Comparison of ENCODE assay signal across 8 cellular contexts in the genomic region with DNA sequence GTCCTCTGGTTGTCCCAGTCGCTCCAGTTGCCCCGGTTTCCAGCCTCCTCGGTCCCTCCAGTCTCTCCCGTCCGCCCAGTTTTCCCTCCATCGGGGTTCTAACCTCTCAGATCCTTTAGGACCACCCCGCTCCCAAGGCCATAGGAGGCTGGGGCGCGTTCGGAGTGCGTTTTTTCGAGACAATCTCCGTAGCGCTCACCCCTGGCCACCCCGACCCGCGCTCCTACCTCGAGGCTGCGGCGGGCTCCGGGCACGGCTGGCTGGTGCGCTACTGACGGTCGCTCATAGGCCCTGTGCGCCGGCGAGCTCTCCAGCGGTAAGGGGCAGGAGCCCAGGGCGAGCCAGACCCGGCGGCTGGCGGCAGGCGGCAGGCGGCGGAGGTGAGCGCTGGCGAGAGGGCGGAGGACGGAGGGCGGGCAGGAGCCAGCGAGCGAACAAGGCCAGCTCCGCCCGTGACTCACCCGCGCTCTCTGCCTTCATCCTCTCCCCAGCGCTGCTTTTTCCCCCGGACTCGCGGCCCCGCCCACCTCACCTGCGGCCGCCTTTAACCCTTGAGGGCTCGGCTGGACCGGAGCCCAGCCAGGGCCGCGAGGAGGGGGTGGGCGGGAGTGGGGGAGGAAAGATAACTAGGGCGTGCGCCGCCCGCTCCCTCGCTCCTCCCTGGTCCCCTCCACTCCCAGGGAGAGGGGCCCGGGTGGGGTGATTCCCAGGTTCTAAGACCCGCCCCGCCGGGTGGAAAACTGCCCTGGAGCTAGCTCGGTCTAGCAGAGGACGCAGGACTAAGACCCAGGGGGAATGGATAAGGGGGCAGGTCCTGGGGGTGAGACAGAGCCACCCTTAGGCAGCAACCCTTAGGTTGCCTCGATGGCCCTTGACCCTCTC. TPM values are rescaled to one million over a fixed set of nuclear protein-coding genes. Genes with fewer than 3 reads are reported as not detected.
A peak's percentile ranks its signal among the peaks of the same experiment; 100 is the strongest.
DNase-seq lines count a peak whose midpoint lies in the region; ATAC-seq, FAIRE-seq and TF ChIP-seq lines count a peak whose summit lies in the region.

A gene (minus strand): TSS at position 472 of the 882 bp plus-strand sequence. CDS start 2,734 bp downstream, outside the sequence.

- H3K4me2 ChIP-seq in A549, result peak within 1 kb of the TSS; percentile 93

- TF ChIP-seq EP300 in A549 (IDR thresholded peaks at IDR 0.05), result no peak
- TF ChIP-seq EP300 in sigmoid colon (IDR thresholded peaks at IDR 0.05), result no peak

- peak within 1 kb of the TSS; percentile 78 for H3K4me3 Mint-ChIP-seq in activated naive CD4-positive, alpha-beta T cell treated with anti-CD3 and anti-CD28 coated beads, Interleukin-2, amount 50 U/mL, for 24 hours

- H3K4me3 ChIP-seq in A549 (peak within 1 kb of the TSS; percentile 50), sigmoid colon (peak within 1 kb of the TSS in 3 of 4 donors; percentile 19 to 33 (median 33))

- no peaks in the 10 kb centered on the region for H3K36me3 Mint-ChIP-seq in activated naive CD4-positive, alpha-beta T cell treated with anti-CD3 and anti-CD28 coated beads, Interleukin-2, amount 50 U/mL, for 24 hours

- no peaks in the 10 kb centered on the region for H3K36me3 ChIP-seq in sigmoid colon

- H3K27me3 Mint-ChIP-seq in activated naive CD4-positive, alpha-beta T cell treated with anti-CD3 and anti-CD28 coated beads, Interleukin-2, amount 50 U/mL, for 24 hours, result peaks cover 59% of the 10 kb centered on the region

- H3K27ac ChIP-seq in A549 (peak within 1 kb of the TSS; percentile 74 to 91), RWPE1 (peak within 1 kb of the TSS; percentile 66), sigmoid colon (no peak within 1 kb of the TSS)

- H3K27me3 ChIP-seq in sigmoid colon, result peaks cover 68 to 100% (median 98%) of the 10 kb centered on the region in 3 donors

- TF ChIP-seq POLR2A in A549 (IDR thresholded peaks at IDR 0.05; ENCODE audit: low read length) (peak; percentile 74), sigmoid colon (IDR thresholded peaks at IDR 0.05) (no peak)

- H3K9me3 ChIP-seq in A549 (no peaks in the 10 kb centered on the region), sigmoid colon (no peaks in the 10 kb centered on the region)

- POLR2A ChIA-PET in A549 (lab: Yijun Ruan, JAX), result interaction anchor here (0.5 to 3.6 kb wide), 6 partner anchors 10 to 204 kb away, joined by 3 to 18 read pairs (median 4); a partner anchor contains a TSS
- POLR2A ChIA-PET in RWPE1 (lab: Yijun Ruan, JAX; ENCODE audit: low non-redundant PET), result interaction anchor here (0.6 kb wide), 1 partner anchor 197 kb away, joined by 3 read pairs; a partner anchor contains a TSS

- ATAC-seq in A549 (peak; percentile 90 to 95), left ventricle myocardium superior (peak; percentile 93), HG02798 (IDR thresholded peaks at IDR 0.05; ENCODE audit: poor library complexity, unreplicated experiment) (no peak)

- peak; percentile 27; the same call in 2 of the 3 replicates for TF ChIP-seq CTCF in A549 (IDR thresholded peaks at IDR 0.05)
- peak; percentile 41 for TF ChIP-seq CTCF in RWPE1 (conservative IDR thresholded peaks at IDR 0.05; ENCODE audit: low read depth)
- TF ChIP-seq CTCF in sigmoid colon (IDR thresholded peaks at IDR 0.05), result no peak

- H3K4me1 ChIP-seq in A549 (peaks cover 16% of the 10 kb centered on the region), sigmoid colon (peaks cover 0 to 28% (median 21%) of the 10 kb centered on the region in 4 donors)

- peaks cover 28% of the 10 kb centered on the region for H3K4me1 Mint-ChIP-seq in activated naive CD4-positive, alpha-beta T cell treated with anti-CD3 and anti-CD28 coated beads, Interleukin-2, amount 50 U/mL, for 24 hours

- peak within 1 kb of the TSS; percentile 59 for H3K27ac Mint-ChIP-seq in activated naive CD4-positive, alpha-beta T cell treated with anti-CD3 and anti-CD28 coated beads, Interleukin-2, amount 50 U/mL, for 24 hours

- CTCF ChIA-PET in A549 (lab: Yijun Ruan, JAX), result interaction anchor here (0.6 to 36.3 kb wide), 12 partner anchors 6 to 625 kb away, joined by 3 to 1860 read pairs (median 12); a partner anchor contains a TSS
- CTCF ChIA-PET in RWPE1 (lab: Yijun Ruan, JAX), result interaction anchor here (0.6 to 4.9 kb wide), 6 partner anchors 9 to 40 kb away, joined by 3 to 38 read pairs (median 4); a partner anchor contains a TSS

- no peak for FAIRE-seq in A549 (lab: Jason Lieb, UNC)

- no peaks in the 10 kb centered on the region for H3K9me3 Mint-ChIP-seq in activated naive CD4-positive, alpha-beta T cell treated with anti-CD3 and anti-CD28 coated beads, Interleukin-2, amount 50 U/mL, for 24 hours

- intact Hi-C loops in left ventricle myocardium superior (cut with micrococcal nuclease), result no loop called here
- intact Hi-C loops in sigmoid colon (cut with DNase I), result no loop called here

- WGBS in A549 (ENCODE audit: missing lambda C conversion rate), result 13% methylated on average over 60 of the region's 71 CpGs
- 1 to 5% methylated on average over 71 of the region's 71 CpGs for WGBS in sigmoid colon, 2 donors

- TF ChIP-seq RAD21 in A549 (conservative IDR thresholded peaks at IDR 0.05 in 1 of 2, IDR thresholded peaks at IDR 0.05 in 1 of 2), result peak in 1 of 2 experiments; percentile 31; a peak in 1 of 5 replicates

- peak; percentile 76 to 91 for DNase-seq in A549 (ENCODE audit: low read depth in 1 of 2, low spot score in 1 of 2)
- peak; percentile 84 for DNase-seq in HT1080 (ENCODE audit: low read depth)
- DNase-seq in RWPE1 (ENCODE audit: low spot score), result peak; percentile 89
- peak; percentile 74 for DNase-seq in left ventricle myocardium superior
- no peak for DNase-seq in sigmoid colon
- DNase-seq in GM19238 (ENCODE audit: insufficient read length, low spot score), result no peak

TF ChIP-seq in A549, 52 proteins besides CTCF, POLR2A, EP300 and RAD21 (continues in another document):
- TF ChIP-seq EHMT2 (IDR thresholded peaks at IDR 0.05; ENCODE audit: low read depth), result no peak
- TF ChIP-seq MAZ (IDR thresholded peaks at IDR 0.05; ENCODE audit: borderline replicate concordance, low read depth, low read length), result no peak
- no peak for TF ChIP-seq HOXA7 (CRISPR knock-in tag; IDR thresholded peaks at IDR 0.05)
- no peak for TF ChIP-seq PHF8 (IDR thresholded peaks at IDR 0.05; ENCODE audit: borderline replicate concordance, low read depth)
- TF ChIP-seq, protein P1, sequence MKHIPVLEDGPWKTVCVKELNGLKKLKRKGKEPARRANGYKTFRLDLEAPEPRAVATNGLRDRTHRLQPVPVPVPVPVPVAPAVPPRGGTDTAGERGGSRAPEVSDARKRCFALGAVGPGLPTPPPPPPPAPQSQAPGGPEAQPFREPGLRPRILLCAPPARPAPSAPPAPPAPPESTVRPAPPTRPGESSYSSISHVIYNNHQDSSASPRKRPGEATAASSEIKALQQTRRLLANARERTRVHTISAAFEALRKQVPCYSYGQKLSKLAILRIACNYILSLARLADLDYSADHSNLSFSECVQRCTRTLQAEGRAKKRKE (CRISPR knock-in tag; IDR thresholded peaks at IDR 0.05; ENCODE audit: low read depth), result no peak
- no peak for TF ChIP-seq NPAS2 (CRISPR knock-in tag; IDR thresholded peaks at IDR 0.05; ENCODE audit: borderline replicate concordance)
- TF ChIP-seq, protein P2, sequence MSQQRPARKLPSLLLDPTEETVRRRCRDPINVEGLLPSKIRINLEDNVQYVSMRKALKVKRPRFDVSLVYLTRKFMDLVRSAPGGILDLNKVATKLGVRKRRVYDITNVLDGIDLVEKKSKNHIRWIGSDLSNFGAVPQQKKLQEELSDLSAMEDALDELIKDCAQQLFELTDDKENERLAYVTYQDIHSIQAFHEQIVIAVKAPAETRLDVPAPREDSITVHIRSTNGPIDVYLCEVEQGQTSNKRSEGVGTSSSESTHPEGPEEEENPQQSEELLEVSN (IDR thresholded peaks at IDR 0.05; ENCODE audit: borderline replicate concordance, low read depth), result peak; percentile 77
- TF ChIP-seq, protein P3, sequence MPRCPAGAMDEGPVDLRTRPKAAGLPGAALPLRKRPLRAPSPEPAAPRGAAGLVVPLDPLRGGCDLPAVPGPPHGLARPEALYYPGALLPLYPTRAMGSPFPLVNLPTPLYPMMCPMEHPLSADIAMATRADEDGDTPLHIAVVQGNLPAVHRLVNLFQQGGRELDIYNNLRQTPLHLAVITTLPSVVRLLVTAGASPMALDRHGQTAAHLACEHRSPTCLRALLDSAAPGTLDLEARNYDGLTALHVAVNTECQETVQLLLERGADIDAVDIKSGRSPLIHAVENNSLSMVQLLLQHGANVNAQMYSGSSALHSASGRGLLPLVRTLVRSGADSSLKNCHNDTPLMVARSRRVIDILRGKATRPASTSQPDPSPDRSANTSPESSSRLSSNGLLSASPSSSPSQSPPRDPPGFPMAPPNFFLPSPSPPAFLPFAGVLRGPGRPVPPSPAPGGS (IDR thresholded peaks at IDR 0.05), result no peak
- 0 out of 5 replicates have a peak, but pooled peaks of 1 of the 2 experiments have one; percentile 35 for TF ChIP-seq JUN (IDR thresholded peaks at IDR 0.05)
- TF ChIP-seq FOSL2 (IDR thresholded peaks at IDR 0.05), result 0 out of 2 replicates have a peak, but pooled peaks have one; percentile 22
- TF ChIP-seq FOSL2 (CRISPR knock-in tag; IDR thresholded peaks at IDR 0.05), result peak; percentile 87
- TF ChIP-seq, protein P4, sequence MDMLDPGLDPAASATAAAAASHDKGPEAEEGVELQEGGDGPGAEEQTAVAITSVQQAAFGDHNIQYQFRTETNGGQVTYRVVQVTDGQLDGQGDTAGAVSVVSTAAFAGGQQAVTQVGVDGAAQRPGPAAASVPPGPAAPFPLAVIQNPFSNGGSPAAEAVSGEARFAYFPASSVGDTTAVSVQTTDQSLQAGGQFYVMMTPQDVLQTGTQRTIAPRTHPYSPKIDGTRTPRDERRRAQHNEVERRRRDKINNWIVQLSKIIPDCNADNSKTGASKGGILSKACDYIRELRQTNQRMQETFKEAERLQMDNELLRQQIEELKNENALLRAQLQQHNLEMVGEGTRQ (IDR thresholded peaks at IDR 0.05), result no peak
- TF ChIP-seq GATA3 (IDR thresholded peaks at IDR 0.05; ENCODE audit: borderline replicate concordance), result no peak; the same call in 1 of the 2 replicates

RNA-seq across cellular contexts. Expression of the gene that starts here (rescaled TPM):
- 0.61 and 0.67 TPM in 2 replicates for polyA plus RNA-seq in A549 (2011; rRNA removed)
- polyA plus RNA-seq in A549 (2012; cell fraction: cytosol; rRNA removed), result 0.83 and 1.4 TPM in 2 replicates
- 1.8 and 2.6 TPM in 2 replicates for polyA plus RNA-seq in A549 (2012; cell fraction: nucleus; rRNA removed)
- polyA plus RNA-seq in A549 (2017; fragmentation: RNase III; extraction: RNeasy Plus Mini Kit Qiagen cat#74134 plus additional on column Dnase treatment), result 2.0 to 2.3 TPM (median 2.1 TPM) in 3 replicates
- 0.24 and 0.50 TPM in 2 replicates for polyA minus RNA-seq in A549 (2011; rRNA and poly(A)+ RNA removed)
- 1.7 and 1.8 TPM in 2 replicates for total RNA-seq in HT1080 (2014; rRNA removed; shearing (Covaris generic))
- 1.9 and 2.1 TPM in 2 replicates for polyA plus RNA-seq in HT1080 (2015; cell fraction: cytosol; rRNA removed)
- polyA plus RNA-seq in HT1080 (2015; cell fraction: nucleus; rRNA removed), result 3.7 and 4.0 TPM in 2 replicates
- 0.15 TPM for total RNA-seq in left ventricle myocardium superior
- total RNA-seq in sigmoid colon, result under 1 TPM in 1 of 4 donors, not detected in 3; 0.16 TPM
- 10 to 100 TPM in 1 of 3 donors, 1 to 10 TPM in 2; 1.2 to 18.8 (median 3.5) TPM for polyA plus RNA-seq in sigmoid colon

Comparison
In these comparisons a context has a peak if more than half of its experiments do, and no peak if none do; other contexts are left out.
1. Peak in DNase-seq and ATAC-seq in left ventricle myocardium superior; RNA of the gene not detected or under 1 TPM.
2. DNase-seq: peak in A549 (2 of 2), HT1080 (single experiment) and RWPE1 (single experiment); none in sigmoid colon (single experiment) and GM19238 (single experiment).
3. H3K27ac ChIP-seq: peak in A549 (2 of 2) and RWPE1 (single experiment); none in sigmoid colon (0 of 4).
4. CTCF ChIP-seq: peak in A549 (single experiment) and RWPE1 (single experiment); none in sigmoid colon (0 of 4).